Comparison of ENCODE assay signal across 10 cellular contexts in the genomic region with DNA sequence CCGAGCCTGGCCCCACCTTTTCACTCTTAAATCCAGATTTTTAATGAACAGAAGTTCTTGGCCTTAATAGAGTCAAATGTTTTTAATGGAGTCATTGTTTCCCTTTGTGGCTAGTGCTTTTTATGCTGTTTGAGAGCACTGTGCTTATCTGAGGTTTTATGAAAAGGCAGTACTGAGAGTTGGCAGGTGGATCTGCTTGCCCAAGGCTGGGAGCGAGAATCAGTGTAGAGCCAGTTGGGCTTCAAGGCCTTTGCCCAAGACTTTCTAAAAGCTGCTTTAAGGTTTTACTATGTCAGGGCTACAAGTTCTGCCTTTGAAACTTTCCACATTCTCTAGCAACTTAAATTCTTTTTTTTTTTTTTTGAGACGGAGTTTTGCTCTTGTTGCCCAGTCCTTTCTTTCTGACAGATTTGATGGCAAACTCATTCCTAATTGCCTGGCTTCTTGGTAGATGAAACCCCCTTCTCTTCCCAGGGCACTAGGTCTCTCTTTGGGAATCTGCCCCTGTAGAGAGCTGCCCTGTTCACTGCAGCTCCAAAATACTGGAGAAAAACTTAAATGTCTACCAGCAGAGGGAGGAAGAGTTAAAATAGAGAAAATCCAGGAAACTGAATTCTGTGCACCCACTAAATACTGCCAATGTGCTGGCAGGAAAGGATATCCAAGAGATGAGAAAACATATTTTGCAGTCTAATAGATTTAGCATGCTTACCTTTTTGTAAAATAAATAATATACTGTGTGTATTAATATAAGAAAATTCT. TPM values are rescaled to one million over a fixed set of nuclear protein-coding genes. Genes with fewer than 3 reads are reported as not detected.
DNase-seq lines count a peak whose midpoint lies in the region; ATAC-seq and TF ChIP-seq lines count a peak whose summit lies in the region.
"Had no signal": no experiment of that assay in that cellular context is flagged by ENCODE, and none has a peak within 500 bp of the region (broad histone marks: within the 10 kb centered on the region; RNA-seq: fewer than 3 reads in every experiment).

No MANE protein-coding gene starts in this region.

- H3K4me3 ChIP-seq in esophagus muscularis mucosa, result no peak overlapping the region
- no peak overlapping the region for H3K4me3 ChIP-seq in ascending aorta

- no peaks in the 10 kb centered on the region for H3K36me3 Mint-ChIP-seq in osteocyte (ENCODE audit: unreplicated experiment)
- H3K36me3 Mint-ChIP-seq: activated naive CD8-positive, alpha-beta T cell treated with anti-CD3 and anti-CD28 coated beads for 36 hours had no signal

- no peaks in the 10 kb centered on the region for H3K36me3 ChIP-seq in esophagus muscularis mucosa
- H3K36me3 ChIP-seq in ascending aorta, result no peaks in the 10 kb centered on the region

- no peak overlapping the region for H3K27ac ChIP-seq in esophagus muscularis mucosa (replicated peaks in 1 of 4)
- no peak overlapping the region for H3K27ac ChIP-seq in ascending aorta

- H3K4me3 Mint-ChIP-seq in osteocyte (ENCODE audit: unreplicated experiment), result no peak overlapping the region
- H3K4me3 Mint-ChIP-seq: activated CD4-positive, alpha-beta T cell treated with anti-CD3 and anti-CD28 coated beads for 36 hours; activated naive CD8-positive, alpha-beta T cell treated with anti-CD3 and anti-CD28 coated beads for 36 hours had no signal

- no peaks in the 10 kb centered on the region for H3K27me3 Mint-ChIP-seq in osteocyte (ENCODE audit: unreplicated experiment)

- H3K4me1 ChIP-seq in esophagus muscularis mucosa, result no peaks in the 10 kb centered on the region
- no peaks in the 10 kb centered on the region for H3K4me1 ChIP-seq in ascending aorta

- ATAC-seq in HG03432 (IDR thresholded peaks at IDR 0.05; ENCODE audit: unreplicated experiment) (no peak), GM19324 (IDR thresholded peaks at IDR 0.05; ENCODE audit: low FRiP score, unreplicated experiment) (no peak)
- ATAC-seq: activated CD4-positive, alpha-beta T cell treated with anti-CD3 and anti-CD28 coated beads for 36 hours had no signal

- DNase-seq in GM03348 (ENCODE audit: low spot score), result peak; percentile 50
- peak; percentile 2 for DNase-seq in OCI-M1 (lab: John Stamatoyannopoulos, UW)
- DNase-seq in esophagus muscularis mucosa (ENCODE audit: extremely low spot score), result no peak
- DNase-seq in osteocyte (ENCODE audit: extremely low spot score, unreplicated experiment), result no peak
- no peak for DNase-seq in ascending aorta (ENCODE audit: low spot score in 2 of 2)
- DNase-seq: activated CD4-positive, alpha-beta T cell treated with anti-CD3 and anti-CD28 coated beads for 36 hours; activated naive CD8-positive, alpha-beta T cell treated with anti-CD3 and anti-CD28 coated beads for 36 hours; NCI-H1417 treated with DMSO at 0.1 percent for 48 hours had no signal

- H3K27me3 ChIP-seq in esophagus muscularis mucosa (no peaks in the 10 kb centered on the region), ascending aorta (no peaks in the 10 kb centered on the region)

- no peak for TF ChIP-seq EP300 in esophagus muscularis mucosa (IDR thresholded peaks at IDR 0.05)

- TF ChIP-seq CTCF in esophagus muscularis mucosa (IDR thresholded peaks at IDR 0.05) (peak in 2 of 3 experiments; percentile 11 to 21), osteocyte (IDR thresholded peaks at IDR 0.05) (peak; percentile 50), ascending aorta (IDR thresholded peaks at IDR 0.05) (peak in 1 of 3 experiments; percentile 11)

- no peak overlapping the region for H3K27ac Mint-ChIP-seq in osteocyte (ENCODE audit: unreplicated experiment)
- H3K27ac Mint-ChIP-seq: activated CD4-positive, alpha-beta T cell treated with anti-CD3 and anti-CD28 coated beads for 36 hours; activated naive CD8-positive, alpha-beta T cell treated with anti-CD3 and anti-CD28 coated beads for 36 hours had no signal

- peaks cover 4% of the 10 kb centered on the region for H3K9me3 Mint-ChIP-seq in osteocyte (ENCODE audit: unreplicated experiment)

- 74% methylated on average over 3 of the region's 3 CpGs for WGBS in esophagus muscularis mucosa

- no peaks in the 10 kb centered on the region for H3K9me3 ChIP-seq in esophagus muscularis mucosa
- H3K9me3 ChIP-seq in ascending aorta, result no peaks in the 10 kb centered on the region

- no peak for TF ChIP-seq POLR2A in esophagus muscularis mucosa (IDR thresholded peaks at IDR 0.05; ENCODE audit: low read depth)

- intact Hi-C loops in esophagus muscularis mucosa (cut with DNase I), result no loop called here
- intact Hi-C loops in ascending aorta (cut with DNase I), result no loop called here

- no peaks in the 10 kb centered on the region for H3K4me1 Mint-ChIP-seq in osteocyte (ENCODE audit: unreplicated experiment)

RNA-seq across cellular contexts. Expression of gene CDK20, which starts 36.9 kb away (rescaled TPM):
- 10 to 100 TPM in 1 of 4 donors, 1 to 10 TPM in 3; 5.4 to 11.3 (median 7.4) TPM for total RNA-seq in esophagus muscularis mucosa
- total RNA-seq in osteocyte, result 5.4 and 5.5 TPM in 2 replicates
- total RNA-seq in ascending aorta, result 3.1 TPM

Comparison
In these comparisons a context has a peak if more than half of its experiments do, and no peak if none do; other contexts are left out.
1. DNase-seq: peak in GM03348 (single experiment) and OCI-M1 (single experiment); none in esophagus muscularis mucosa (single experiment), osteocyte (single experiment) and ascending aorta (0 of 2).